Comparison of ENCODE assay signal across 1 cellular context in the genomic region with DNA sequence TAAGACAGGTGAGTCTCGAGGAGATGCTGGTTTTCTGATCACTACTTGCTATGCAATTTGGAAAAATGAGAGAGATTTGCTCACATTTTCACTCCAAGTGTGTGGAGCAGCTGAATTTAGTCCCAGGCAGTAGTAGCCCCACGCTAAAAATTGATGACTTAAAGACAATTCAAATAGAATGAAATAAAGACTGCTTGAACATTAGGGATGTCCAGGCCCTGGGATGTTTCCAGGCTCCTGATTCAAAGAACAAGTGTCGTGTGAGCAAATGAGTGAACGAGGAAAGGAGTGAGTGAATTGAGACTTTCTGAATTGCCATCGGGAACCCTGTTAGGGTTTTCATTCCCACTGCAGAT.
TF ChIP-seq lines count a peak whose summit lies in the region.

No MANE protein-coding gene starts in this region.

TF ChIP-seq in H1, 55 proteins besides CTCF, POLR2A, EP300 and RAD21:
- TF ChIP-seq CHD2 (IDR thresholded peaks at IDR 0.05; ENCODE audit: low read length) (no peak), TEAD4 (IDR thresholded peaks at IDR 0.05; ENCODE audit: low read depth, low read length) (no peak), YY1 (IDR thresholded peaks at IDR 0.05; ENCODE audit: low read depth, low read length) (no peak), SAP30 (IDR thresholded peaks at IDR 0.05; ENCODE audit: insufficient read depth, insufficient replicate concordance, low read length) (no peak), JUND (IDR thresholded peaks at IDR 0.05; ENCODE audit: low read length) (no peak), SUZ12 (IDR thresholded peaks at IDR 0.05; ENCODE audit: low read length) (no peak), KDM5A (IDR thresholded peaks at IDR 0.05; ENCODE audit: low read length) (no peak), SP4 (IDR thresholded peaks at IDR 0.05; ENCODE audit: low read length) (no peak), NANOG (IDR thresholded peaks at IDR 0.05; ENCODE audit: insufficient read depth, low read depth, low read length, poor library complexity, severe bottlenecking) (no peak), NRF1 (IDR thresholded peaks at IDR 0.05; ENCODE audit: low read depth, low read length) (no peak), PHF8 (conservative IDR thresholded peaks at IDR 0.05; ENCODE audit: low read depth, low read length) (no peak), FOSL1 (IDR thresholded peaks at IDR 0.05; ENCODE audit: insufficient read depth, low read depth, low read length) (no peak), CBX8 (IDR thresholded peaks at IDR 0.05; ENCODE audit: borderline replicate concordance, low read depth, low read length) (no peak), TBP (IDR thresholded peaks at IDR 0.05; ENCODE audit: low read depth, low read length) (no peak)
- TF ChIP-seq, protein P1, sequence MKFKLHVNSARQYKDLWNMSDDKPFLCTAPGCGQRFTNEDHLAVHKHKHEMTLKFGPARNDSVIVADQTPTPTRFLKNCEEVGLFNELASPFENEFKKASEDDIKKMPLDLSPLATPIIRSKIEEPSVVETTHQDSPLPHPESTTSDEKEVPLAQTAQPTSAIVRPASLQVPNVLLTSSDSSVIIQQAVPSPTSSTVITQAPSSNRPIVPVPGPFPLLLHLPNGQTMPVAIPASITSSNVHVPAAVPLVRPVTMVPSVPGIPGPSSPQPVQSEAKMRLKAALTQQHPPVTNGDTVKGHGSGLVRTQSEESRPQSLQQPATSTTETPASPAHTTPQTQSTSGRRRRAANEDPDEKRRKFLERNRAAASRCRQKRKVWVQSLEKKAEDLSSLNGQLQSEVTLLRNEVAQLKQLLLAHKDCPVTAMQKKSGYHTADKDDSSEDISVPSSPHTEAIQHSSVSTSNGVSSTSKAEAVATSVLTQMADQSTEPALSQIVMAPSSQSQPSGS (IDR thresholded peaks at IDR 0.05; ENCODE audit: low read length) = no peak
